7 cellular contexts compared by ENCODE assay signal in genomic region chr3:49013738-49014660, GRCh38. TPM values are rescaled to one million over a fixed set of nuclear protein-coding genes. Genes with fewer than 3 reads are reported as not detected.
A peak's percentile ranks its signal among the peaks of the same experiment; 100 is the strongest.
DNase-seq lines count a peak whose midpoint lies in the region; ATAC-seq and TF ChIP-seq lines count a peak whose summit lies in the region.

No MANE protein-coding gene starts in this region.

- no peaks in the 10 kb centered on the region for H3K36me3 Mint-ChIP-seq in glutamatergic neuron (ENCODE audit: unreplicated experiment)

- DNase-seq in EL, result peak; percentile 37
- DNase-seq in HUDEP-2 (lab: John Stamatoyannopoulos, UW; ENCODE audit: unreplicated experiment in 76 of 76), result peak in 51 of 76 experiments; percentile 19 to 80 (median 44)
- peak; percentile 55 for DNase-seq in activated CD4-positive, alpha-beta T cell treated with anti-CD3 and anti-CD28 coated beads, Interleukin-2, amount 50 U/mL, for 1 hour
- peak; percentile 71 for DNase-seq in glutamatergic neuron
- DNase-seq in stimulated activated CD8-positive, alpha-beta memory T cell treated with anti-CD3 and anti-CD28 coated beads, Interleukin-4, amount 100 ng/mL, for 48 hours, result peak; percentile 69
- DNase-seq in GF-D8 (lab: John Stamatoyannopoulos, UW), result no peak

- H3K4me3 Mint-ChIP-seq in glutamatergic neuron (ENCODE audit: unreplicated experiment), result no peak overlapping the region

- peaks cover 11% of the 10 kb centered on the region for H3K27me3 Mint-ChIP-seq in glutamatergic neuron (ENCODE audit: unreplicated experiment)

- no peak overlapping the region for H3K27ac Mint-ChIP-seq in glutamatergic neuron (ENCODE audit: unreplicated experiment)

- peak; percentile 81 for TF ChIP-seq CTCF in glutamatergic neuron (IDR thresholded peaks at IDR 0.05; ENCODE audit: partially characterized antibody, unreplicated experiment)

- peaks cover 2% of the 10 kb centered on the region for H3K4me1 Mint-ChIP-seq in glutamatergic neuron (ENCODE audit: low read depth, unreplicated experiment)

- peaks cover 8% of the 10 kb centered on the region for H3K9me3 Mint-ChIP-seq in glutamatergic neuron (ENCODE audit: unreplicated experiment)

- ATAC-seq in HG02571 (IDR thresholded peaks at IDR 0.05; ENCODE audit: unreplicated experiment), result no peak

RNA-seq across cellular contexts. Expression of gene DALRD3, which starts 4.4 kb away (rescaled TPM):
- total RNA-seq in glutamatergic neuron (ENCODE audit: unreplicated experiment), result 26.3 TPM

RNA-seq across cellular contexts. Expression of gene WDR6, which starts 6.8 kb away (rescaled TPM):
- total RNA-seq in glutamatergic neuron (ENCODE audit: unreplicated experiment), result 236 TPM

RNA-seq across cellular contexts. Expression of gene NDUFAF3, which starts 7.9 kb away (rescaled TPM):
- 50.6 TPM for total RNA-seq in glutamatergic neuron (ENCODE audit: unreplicated experiment)

RNA-seq across cellular contexts. Expression of gene IMPDH2, which starts 15.2 kb away (rescaled TPM):
- total RNA-seq in glutamatergic neuron (ENCODE audit: unreplicated experiment), result 100 TPM

RNA-seq across cellular contexts. Expression of gene P4HTM, which starts 24.0 kb away (rescaled TPM):
- 18.4 TPM for total RNA-seq in glutamatergic neuron (ENCODE audit: unreplicated experiment)
